In genomic region chr3:72100062-72100511, GRCh38 we compare ENCODE assay signal across 8 cellular contexts.
DNase-seq lines count a peak whose midpoint lies in the region; ATAC-seq, FAIRE-seq and TF ChIP-seq lines count a peak whose summit lies in the region.

No MANE protein-coding gene starts in this region.

- TF ChIP-seq CTCF in esophagus muscularis mucosa (IDR thresholded peaks at IDR 0.05): no peak
- no peak for TF ChIP-seq CTCF in progenitor cell of endocrine pancreas (IDR thresholded peaks at IDR 0.05; ENCODE audit: unreplicated experiment)
- TF ChIP-seq CTCF in mucosa of descending colon (IDR thresholded peaks at IDR 0.05): no peak

- no peaks in the 10 kb centered on the region for H3K9me3 Mint-ChIP-seq in progenitor cell of endocrine pancreas (ENCODE audit: low read depth)

- H3K9me3 ChIP-seq in esophagus muscularis mucosa (no peaks in the 10 kb centered on the region), mucosa of descending colon (no peaks in the 10 kb centered on the region)

- peak overlapping the region in 1 of 4 donors; percentile 32 for H3K27ac ChIP-seq in esophagus muscularis mucosa (replicated peaks in 1 of 4)

- H3K4me1 ChIP-seq in esophagus muscularis mucosa: peaks cover 17 to 32% (median 23%) of the 10 kb centered on the region in 4 donors
- H3K4me1 ChIP-seq in mucosa of descending colon (ENCODE audit: low read depth): no peaks in the 10 kb centered on the region

- H3K4me3 ChIP-seq in esophagus muscularis mucosa (peak overlapping the region; percentile 33 to 54 (median 44)), mucosa of descending colon (no peak overlapping the region)

- TF ChIP-seq EP300 in esophagus muscularis mucosa (IDR thresholded peaks at IDR 0.05): no peak

- peak; percentile 31 for FAIRE-seq in GM18507 (lab: Jason Lieb, UNC)

- DNase-seq in GM18507 (ENCODE audit: extremely low spot score, insufficient read length, low read depth) (no peak), NCI-H69 (lab: John Stamatoyannopoulos, UW) (peak; percentile 71), esophagus muscularis mucosa (ENCODE audit: extremely low spot score) (no peak), progenitor cell of endocrine pancreas (ENCODE audit: low spot score, unreplicated experiment) (no peak), COLO668 (lab: John Stamatoyannopoulos, UW; ENCODE audit: unreplicated experiment) (no peak), mucosa of descending colon (no peak)

- no peak overlapping the region for H3K27ac Mint-ChIP-seq in progenitor cell of endocrine pancreas

- H3K27me3 ChIP-seq in esophagus muscularis mucosa: no peaks in the 10 kb centered on the region

- intact Hi-C loops in esophagus muscularis mucosa (cut with DNase I) (no loop called here), mucosa of descending colon (cut with DNase I, micrococcal nuclease) (no loop called here)

- peaks cover 7% of the 10 kb centered on the region for H3K4me1 Mint-ChIP-seq in progenitor cell of endocrine pancreas (ENCODE audit: low read depth)

- H3K36me3 ChIP-seq in esophagus muscularis mucosa (no peaks in the 10 kb centered on the region), mucosa of descending colon (ENCODE audit: low read depth) (no peaks in the 10 kb centered on the region)

- H3K4me3 Mint-ChIP-seq in progenitor cell of endocrine pancreas (ENCODE audit: low read depth): peak overlapping the region; percentile 65

- no peak for TF ChIP-seq POLR2A in esophagus muscularis mucosa (IDR thresholded peaks at IDR 0.05; ENCODE audit: low read depth)

- H3K27me3 Mint-ChIP-seq in progenitor cell of endocrine pancreas: peaks cover 67% of the 10 kb centered on the region

- ATAC-seq in HG02678 (IDR thresholded peaks at IDR 0.05; ENCODE audit: unreplicated experiment) (no peak), GM18520 (IDR thresholded peaks at IDR 0.05; ENCODE audit: unreplicated experiment) (no peak), mucosa of descending colon (no peak)

- H3K36me3 Mint-ChIP-seq in progenitor cell of endocrine pancreas (ENCODE audit: insufficient read depth): no peaks in the 10 kb centered on the region

- WGBS in esophagus muscularis mucosa: 62% methylated on average over 17 of the region's 17 CpGs
